Comparison of ENCODE assay signal across 7 cellular contexts in the genomic region with DNA sequence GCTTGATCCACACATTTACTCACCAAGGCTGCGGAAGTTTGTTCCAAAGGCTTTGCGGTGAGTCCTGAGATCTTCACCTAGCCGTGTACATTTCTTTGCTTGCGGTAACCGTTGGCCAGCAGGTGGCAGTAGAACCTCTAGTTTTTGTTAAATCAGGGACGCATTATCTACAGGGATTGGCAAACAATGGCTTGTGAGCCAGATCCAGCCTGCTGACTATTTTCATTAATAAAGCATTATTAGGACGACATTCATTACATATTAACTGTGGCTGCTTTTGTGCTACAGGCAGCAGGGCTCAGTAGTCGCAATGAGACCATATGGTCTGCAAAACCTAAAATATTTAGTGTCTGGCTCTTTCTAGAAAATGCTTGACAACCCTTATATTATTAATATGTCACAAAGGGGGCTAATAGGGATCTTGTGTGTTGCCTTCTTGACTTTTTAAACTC.
DNase-seq lines count a peak whose midpoint lies in the region; ATAC-seq, FAIRE-seq and TF ChIP-seq lines count a peak whose summit lies in the region.

No MANE protein-coding gene starts in this region.

- TF ChIP-seq EP300 in H1 (IDR thresholded peaks at IDR 0.05; ENCODE audit: borderline replicate concordance in 1 of 2, low read depth in 2 of 2, low read length in 2 of 2): no peak

- WGBS in H1 (ENCODE audit: extremely low coverage in 1 of 2, insufficient coverage in 1 of 2, insufficient read length in 1 of 2, insufficient replicate concordance in 2 of 2, low coverage in 1 of 2, low lambda C conversion rate in 2 of 2, missing lambda C conversion rate in 1 of 2), 2 experiments: 20% methylated on average over 8 of the region's 8 CpGs; no CpG with 5 or more reads in 1 of the 2 experiments
- 8% methylated on average over 6 of the region's 8 CpGs for WGBS in mesenchymal stem cell

- H3K4ac ChIP-seq in H1 (replicated peaks; ENCODE audit: insufficient read length, low read depth, low read length): no peak overlapping the region
- H3K4ac ChIP-seq in mesenchymal stem cell (ENCODE audit: low read depth in 1 of 2, low read length in 2 of 2): no peak overlapping the region

- no peak overlapping the region for H2BK20ac ChIP-seq in H1 (ENCODE audit: low read length)

- H2BK12ac ChIP-seq in H1 (ENCODE audit: low read depth, low read length) (no peak overlapping the region), mesenchymal stem cell (ENCODE audit: low read length in 2 of 2) (no peak overlapping the region)

- CTCF ChIA-PET in H1 (lab: Charles Lee; ENCODE audit: partially characterized antibody): interaction anchor here (0.7 to 4.4 kb wide), 11 partner anchors 9 to 449 kb away, joined by 3 to 15 read pairs (median 4); no protein-coding TSS in a partner anchor

- H3K4me2 ChIP-seq in H1 (ENCODE audit: insufficient read depth in 1 of 2, low read depth in 2 of 2, low read length in 2 of 2): no peak overlapping the region
- H3K4me2 ChIP-seq in mesenchymal stem cell (ENCODE audit: low read length, poor library complexity, severe bottlenecking): no peak overlapping the region

- DNase-seq in GM13976 (ENCODE audit: low spot score) (peak; percentile 59), NCI-H526 treated with DMSO at 0.1 percent for 48 hours (lab: John Stamatoyannopoulos, UW) (peak; percentile 78), H1 (ENCODE audit: low read depth in 1 of 2, low spot score in 2 of 2) (peak; percentile 34 to 91), mesenchymal stem cell (peak; percentile 57)
- peak; percentile 52 for DNase-seq in activated CD4-positive, alpha-beta T cell treated with anti-CD3 and anti-CD28 coated beads, Interleukin-2, amount 50 U/mL, for 4 hours
- DNase-seq in stimulated activated CD8-positive, alpha-beta memory T cell treated with anti-CD3 and anti-CD28 coated beads, Interleukin-15, amount 100 ng/mL, for 48 hours (ENCODE audit: low read depth in 2 of 2): peak; percentile 17 to 32

- H3K23ac ChIP-seq in H1 (ENCODE audit: insufficient read length): no peak overlapping the region
- H3K23ac ChIP-seq in mesenchymal stem cell (ENCODE audit: low read length in 2 of 2): no peak overlapping the region

- peak; percentile 82 for ATAC-seq in HG03432 (IDR thresholded peaks at IDR 0.05; ENCODE audit: unreplicated experiment)

- no peaks in the 10 kb centered on the region for H3K23me2 ChIP-seq in H1 (ENCODE audit: low read depth, low read length)

- no peaks in the 10 kb centered on the region for H4K20me1 ChIP-seq in H1 (replicated peaks in 1 of 2; ENCODE audit: control insufficient read depth in 1 of 2, insufficient read depth in 2 of 2, low read length in 2 of 2)

- H2BK15ac ChIP-seq in H1 (ENCODE audit: low read length): no peak overlapping the region
- H2BK15ac ChIP-seq in mesenchymal stem cell (ENCODE audit: low read depth, poor library complexity, severe bottlenecking): no peak overlapping the region

- H2AFZ ChIP-seq in H1 (ENCODE audit: low read length) (no peak overlapping the region), mesenchymal stem cell (ENCODE audit: low read depth, low read length) (no peak overlapping the region)

- H3K4me1 ChIP-seq in H1 (replicated peaks in 1 of 4; ENCODE audit: control insufficient read depth in 3 of 4, insufficient read depth in 4 of 4, low read length in 3 of 4) (no peaks in the 10 kb centered on the region), mesenchymal stem cell (ENCODE audit: control insufficient read depth, insufficient read depth, low read depth, low read length) (no peaks in the 10 kb centered on the region)

- POLR2A ChIA-PET in H1 (lab: Charles Lee; ENCODE audit: partially characterized antibody): no interaction called here

- H3K9ac ChIP-seq in H1 (replicated peaks in 1 of 4; ENCODE audit: extremely low read depth in 1 of 4, low read depth in 3 of 4, low read length in 3 of 4) (no peak overlapping the region), mesenchymal stem cell (ENCODE audit: low read length) (peak overlapping the region; percentile 20)

- no peaks in the 10 kb centered on the region for H3K36me3 ChIP-seq in H1 (ENCODE audit: control insufficient read depth in 2 of 4, insufficient read depth in 4 of 4, low read length in 3 of 4)
- H3K36me3 ChIP-seq in mesenchymal stem cell (ENCODE audit: control insufficient read depth in 1 of 2, insufficient read depth in 2 of 2, low read depth in 1 of 2, low read length in 2 of 2): no peaks in the 10 kb centered on the region

- peak; percentile 91 for FAIRE-seq in H1 (lab: Jason Lieb, UNC)

- H2AK5ac ChIP-seq in H1 (ENCODE audit: low read depth, low read length) (no peak overlapping the region), mesenchymal stem cell (ENCODE audit: low read length, severe bottlenecking) (no peak overlapping the region)

- H3K18ac ChIP-seq in H1 (ENCODE audit: extremely low read depth, low read length) (no peak overlapping the region), mesenchymal stem cell (ENCODE audit: low read depth in 1 of 2, low read length in 2 of 2) (no peak overlapping the region)

- no peak overlapping the region for H3K56ac ChIP-seq in H1 (replicated peaks; ENCODE audit: insufficient read length, low read depth, low read length)

- no peak overlapping the region for H4K5ac ChIP-seq in H1 (ENCODE audit: insufficient read length, low read depth, low read length)

- no peak overlapping the region; the same call in 1 of the 2 replicates for H2BK5ac ChIP-seq in H1 (ENCODE audit: low read depth, low read length)
- H2BK5ac ChIP-seq in mesenchymal stem cell (ENCODE audit: low read depth, low read length, poor library complexity, severe bottlenecking): no peak overlapping the region

- H4K91ac ChIP-seq in H1 (replicated peaks; ENCODE audit: insufficient read length, low read length) (no peak overlapping the region), mesenchymal stem cell (ENCODE audit: low read length) (no peak overlapping the region)

- TF ChIP-seq POLR2A in H1 (IDR thresholded peaks at IDR 0.05; ENCODE audit: control extremely low read depth in 1 of 2, low read depth in 2 of 2, low read length in 2 of 2): no peak

- peak; percentile 64 to 80 for TF ChIP-seq RAD21 in H1 (IDR thresholded peaks at IDR 0.05 in 1 of 2, conservative IDR thresholded peaks at IDR 0.05 in 1 of 2; ENCODE audit: low read depth in 2 of 2, low read length in 2 of 2)

- H3K79me1 ChIP-seq in H1 (ENCODE audit: low read depth, low read length): no peaks in the 10 kb centered on the region
- no peaks in the 10 kb centered on the region for H3K79me1 ChIP-seq in mesenchymal stem cell (replicated peaks; ENCODE audit: low read length, poor library complexity, severe bottlenecking)

- H3K79me2 ChIP-seq in H1 (ENCODE audit: control insufficient read depth in 1 of 2, insufficient read depth in 2 of 2, low read length in 2 of 2): no peaks in the 10 kb centered on the region

- H3K27me3 ChIP-seq in H1 (replicated peaks in 1 of 4; ENCODE audit: control insufficient read depth in 3 of 4, extremely low read depth in 1 of 4, insufficient read depth in 3 of 4, low read length in 3 of 4): no peaks in the 10 kb centered on the region
- peaks cover 0 to 4% of the 10 kb centered on the region in 2 experiments for H3K27me3 ChIP-seq in mesenchymal stem cell (ENCODE audit: control insufficient read depth in 1 of 2, insufficient read depth in 1 of 2, low read length in 2 of 2)

- H3K14ac ChIP-seq in H1 (ENCODE audit: insufficient read length) (no peak overlapping the region), mesenchymal stem cell (ENCODE audit: low read length in 2 of 2) (no peak overlapping the region)

- H2BK120ac ChIP-seq in H1 (replicated peaks; ENCODE audit: low read depth, low read length) (no peak overlapping the region), mesenchymal stem cell (ENCODE audit: low read depth, low read length) (no peak overlapping the region)

- H4K8ac ChIP-seq in H1 (ENCODE audit: extremely low read depth, insufficient read depth, low read length) (no peak overlapping the region), mesenchymal stem cell (ENCODE audit: low read length) (no peak overlapping the region)

- in situ Hi-C loops in GM13976 (cut with MboI; ENCODE audit: low sequenced_read_pairs, unreplicated experiment): loop anchor here (25.0 kb wide), 1 partner anchor 537 kb away; no protein-coding TSS in a partner anchor

- H3K27ac ChIP-seq in H1 (ENCODE audit: low read depth, low read length) (no peak overlapping the region), mesenchymal stem cell (ENCODE audit: low read length, poor library complexity, severe bottlenecking) (no peak overlapping the region)

- no peaks in the 10 kb centered on the region for H3K9me3 ChIP-seq in H1 (ENCODE audit: insufficient read depth in 2 of 2, low read depth in 1 of 2, low read length in 1 of 2)
- no peaks in the 10 kb centered on the region for H3K9me3 ChIP-seq in mesenchymal stem cell (ENCODE audit: control insufficient read depth, low read length)

- no peak overlapping the region for H3K4me3 ChIP-seq in H1 (ENCODE audit: extremely low read depth in 1 of 4, insufficient read depth in 2 of 4, low read depth in 3 of 4, low read length in 4 of 4)
- no peak overlapping the region for H3K4me3 ChIP-seq in mesenchymal stem cell (ENCODE audit: insufficient read depth in 1 of 2, low read depth in 1 of 2, low read length in 2 of 2)

- TF ChIP-seq CTCF in GM13976 (IDR thresholded peaks at IDR 0.05; ENCODE audit: borderline replicate concordance, control extremely low read depth, extremely low read depth, insufficient read depth, missing control alignments) (peak; percentile 84), H1 (IDR thresholded peaks at IDR 0.05; ENCODE audit: control extremely low read depth in 1 of 3, insufficient read depth in 1 of 3, low read depth in 1 of 3, low read length in 3 of 3) (peak; percentile 48 to 83 (median 64))

TF ChIP-seq in H1, 55 proteins besides CTCF, POLR2A, EP300 and RAD21:
- no peak for TF ChIP-seq KDM5A (IDR thresholded peaks at IDR 0.05; ENCODE audit: low read length)
- TF ChIP-seq CHD2 (IDR thresholded peaks at IDR 0.05; ENCODE audit: low read length): no peak
- no peak for TF ChIP-seq JUN (IDR thresholded peaks at IDR 0.05; ENCODE audit: low read depth, low read length)
- TF ChIP-seq POLR2AphosphoS5 (IDR thresholded peaks at IDR 0.05; ENCODE audit: low read depth, low read length): no peak
- no peak for TF ChIP-seq TBP (IDR thresholded peaks at IDR 0.05; ENCODE audit: low read depth, low read length)
- TF ChIP-seq NANOG (IDR thresholded peaks at IDR 0.05; ENCODE audit: insufficient read depth, low read depth, low read length, poor library complexity, severe bottlenecking): no peak
- TF ChIP-seq MAFK (IDR thresholded peaks at IDR 0.05; ENCODE audit: low read depth, low read length): no peak

Comparison
In these comparisons a context has a peak if more than half of its experiments do, and no peak if none do; other contexts are left out.
1. DNase-seq: peak in every context shown above with its lines; median percentile 78 in NCI-H526 treated with DMSO at 0.1 percent for 48 hours; 62 in H1; 59 in GM13976; 57 in mesenchymal stem cell; 52 in activated CD4-positive, alpha-beta T cell treated with anti-CD3 and anti-CD28 coated beads, Interleukin-2, amount 50 U/mL, for 4 hours; 24 in stimulated activated CD8-positive, alpha-beta memory T cell treated with anti-CD3 and anti-CD28 coated beads, Interleukin-15, amount 100 ng/mL, for 48 hours.